Comparison of ENCODE assay signal across 18 cellular contexts in genomic region chr1:25062621-25063255, GRCh38.
"Had no signal": no experiment of that assay in that cellular context is flagged by ENCODE, and none has a peak within 500 bp of the region (broad histone marks: within the 10 kb centered on the region; RNA-seq: fewer than 3 reads in every experiment).

No MANE protein-coding gene starts in this region.

- H3K4me3 ChIP-seq: ascending aorta, breast epithelium, esophagus squamous epithelium, thyroid gland had no signal

- H3K27ac Mint-ChIP-seq: dendritic cell treated with granulocyte-macrophage colony-stimulating factor and Interleukin-4, amounts not matched to agents 40 ng/mL and 50 ng/mL, for 4 days; mesothelial cell of epicardium; nephron; T-helper 1 cell treated with Interleukin-12 subunit alpha and Interleukin-12 subunit beta and Interleukin-4 antibody, amounts not matched to agents 30 μg/mL and 1 μg/mL, for 36 hours had no signal

- H3K4me1 ChIP-seq: ascending aorta, thyroid gland had no signal

- H3K27ac ChIP-seq: ascending aorta, breast epithelium, esophagus squamous epithelium, thyroid gland had no signal

- DNase-seq: activated CD4-positive, alpha-beta T cell treated with anti-CD3 and anti-CD28 coated beads, Interleukin-2, amount 50 U/mL, for 48 hours; activated naive CD4-positive, alpha-beta T cell; activated T-cell treated with anti-CD3 and anti-CD28 coated beads for 4 hours; effector CD8-positive, alpha-beta T cell; esophagus squamous epithelium; nucleus accumbens; retina; stimulated activated CD4-positive, alpha-beta T cell treated with anti-CD3 and anti-CD28 coated beads, Interleukin-12 subunit alpha, Interleukin-12 subunit beta, amount 100 ng/mL, for 4 hours; stimulated activated CD4-positive, alpha-beta T cell treated with anti-CD3 and anti-CD28 coated beads, Interleukin-1b, Interleukin-23, amount 100 ng/mL, for 48 hours; stimulated activated CD8-positive, alpha-beta memory T cell treated with anti-CD3 and anti-CD28 coated beads, Interleukin-4, amount 100 ng/mL, for 48 hours; stimulated activated naive CD4-positive, alpha-beta T cell treated with Interleukin-2 at 50 U/mL for 16 hours; thyroid gland had no signal

- H3K9me3 ChIP-seq: ascending aorta, breast epithelium, esophagus squamous epithelium, thyroid gland had no signal

- H3K4me3 Mint-ChIP-seq: dendritic cell treated with granulocyte-macrophage colony-stimulating factor and Interleukin-4, amounts not matched to agents 40 ng/mL and 50 ng/mL, for 4 days; mesothelial cell of epicardium; nephron; T-helper 1 cell treated with Interleukin-12 subunit alpha and Interleukin-12 subunit beta and Interleukin-4 antibody, amounts not matched to agents 30 μg/mL and 1 μg/mL, for 36 hours had no signal

- H3K9me3 Mint-ChIP-seq: dendritic cell treated with granulocyte-macrophage colony-stimulating factor and Interleukin-4, amounts not matched to agents 40 ng/mL and 50 ng/mL, for 4 days; mesothelial cell of epicardium; nephron; T-helper 1 cell treated with Interleukin-12 subunit alpha and Interleukin-12 subunit beta and Interleukin-4 antibody, amounts not matched to agents 30 μg/mL and 1 μg/mL, for 36 hours had no signal

- H3K36me3 Mint-ChIP-seq: mesothelial cell of epicardium had no signal

- H3K27me3 ChIP-seq: ascending aorta, breast epithelium, thyroid gland had no signal

- H3K36me3 ChIP-seq: ascending aorta, breast epithelium, esophagus squamous epithelium, thyroid gland had no signal
